Comparison of ENCODE assay signal across 15 cellular contexts in genomic region chr5:80784451-80784850, GRCh38.
A peak's percentile ranks its signal among the peaks of the same experiment; 100 is the strongest.
DNase-seq lines count a peak whose midpoint lies in the region; ATAC-seq lines count a peak whose summit lies in the region.
"Had no signal": no experiment of that assay in that cellular context is flagged by ENCODE, and none has a peak within 500 bp of the region (broad histone marks: within the 10 kb centered on the region; RNA-seq: fewer than 3 reads in every experiment).

No MANE protein-coding gene starts in this region.

- peak; percentile 33 for DNase-seq in HT1080 (ENCODE audit: low read depth)
- peak; percentile 67 for DNase-seq in NCI-H748 treated with DMSO at 0.1 percent for 48 hours (lab: John Stamatoyannopoulos, UW)
- peak; percentile 73 for DNase-seq in foreskin melanocyte
- peak; percentile 63 for DNase-seq in pons (ENCODE audit: low spot score)
- no peak for DNase-seq in left colon
- DNase-seq in NCI-H226, result no peak
- DNase-seq: Caco-2; CD4-positive, CD25-positive, alpha-beta regulatory T cell; CD8-positive, alpha-beta memory T cell; DMS79; GDM1; GOT3; H7 had no signal

- ATAC-seq in left colon, result no peak
- ATAC-seq in GM21528 (IDR thresholded peaks at IDR 0.05; ENCODE audit: low FRiP score, unreplicated experiment), result no peak
- ATAC-seq in HG03520 (IDR thresholded peaks at IDR 0.05; ENCODE audit: unreplicated experiment), result no peak

- intact Hi-C loops in left colon (cut with DNase I, micrococcal nuclease), result no loop called here

Comparison
In these comparisons a context has a peak if more than half of its experiments do, and no peak if none do; other contexts are left out.
1. DNase-seq: peak in HT1080 (single experiment), NCI-H748 treated with DMSO at 0.1 percent for 48 hours (single experiment), foreskin melanocyte (single experiment) and pons (single experiment); none in left colon (0 of 2) and NCI-H226 (single experiment).